ENCODE assay signal across 26 cellular contexts in the genomic region with DNA sequence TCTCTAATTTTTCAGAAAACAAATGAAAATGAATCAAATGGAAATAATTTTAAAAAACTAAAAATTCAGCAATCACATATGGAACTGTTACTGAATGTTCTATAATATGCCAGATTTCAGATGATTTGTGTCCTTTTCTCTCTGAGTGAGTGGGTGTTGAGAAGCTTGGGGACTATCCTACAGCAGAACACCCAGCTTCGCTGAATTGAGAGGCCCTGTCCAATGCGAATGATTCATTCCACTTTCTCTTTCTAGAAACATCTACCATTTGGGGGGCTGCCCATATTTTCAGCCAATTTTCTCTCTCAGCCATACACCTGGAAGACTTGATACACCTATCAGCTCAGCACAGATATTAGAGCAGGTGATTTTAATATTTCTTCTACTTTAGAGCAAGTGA.
"Had no signal": no experiment of that assay in that cellular context is flagged by ENCODE, and none has a peak within 500 bp of the region (broad histone marks: within the 10 kb centered on the region; RNA-seq: fewer than 3 reads in every experiment).

No MANE protein-coding gene starts in this region.

- H3K27me3 Mint-ChIP-seq: naive B cell; stimulated activated naive B cell treated with anti-CD40 and anti-IgM and Interleukin-4, amounts not matched to agents 10 μg/mL and 1 μg/mL and 100 μg/mL, for 72 hours had no signal

- DNase-seq: dorsolateral prefrontal cortex; effector CD4-positive, alpha-beta T cell; endodermal cell; foreskin fibroblast; heart left ventricle; left cardiac atrium; left lung; mucosa of descending colon; naive B cell; nephron progenitor cell; nucleus accumbens; right cardiac atrium; sigmoid colon; spleen; stimulated activated CD4-positive, alpha-beta T cell treated with anti-CD3 and anti-CD28 coated beads, Interleukin-4, amount 100 ng/mL, for 4 hours; stimulated activated naive B cell treated with anti-CD40 and anti-IgM and Interleukin-4, amounts not matched to agents 10 μg/mL and 1 μg/mL and 100 μg/mL, for 72 hours; substantia nigra; upper lobe of left lung had no signal

- H3K4me3 Mint-ChIP-seq: endodermal cell; mesothelial cell of epicardium; naive B cell; nephron progenitor cell; stimulated activated naive B cell treated with anti-CD40 and anti-IgM and Interleukin-4, amounts not matched to agents 10 μg/mL and 1 μg/mL and 100 μg/mL, for 72 hours had no signal

- H3K4me1 Mint-ChIP-seq: naive B cell; stimulated activated naive B cell treated with anti-CD40 and anti-IgM and Interleukin-4, amounts not matched to agents 10 μg/mL and 1 μg/mL and 100 μg/mL, for 72 hours had no signal

- H3K27ac Mint-ChIP-seq: endodermal cell; mesothelial cell of epicardium; naive B cell; nephron progenitor cell; stimulated activated naive B cell treated with anti-CD40 and anti-IgM and Interleukin-4, amounts not matched to agents 10 μg/mL and 1 μg/mL and 100 μg/mL, for 72 hours had no signal

- H3K27ac ChIP-seq: epithelial cell of prostate, gastroesophageal sphincter, heart left ventricle, hepatocyte, left lung, prostate gland, sigmoid colon, spleen, thoracic aorta, tibial nerve, upper lobe of left lung had no signal

- H3K4me3 ChIP-seq: dorsolateral prefrontal cortex, gastroesophageal sphincter, heart left ventricle, hepatocyte, left lung, mucosa of descending colon, prostate gland, sigmoid colon, spleen, thoracic aorta, tibial nerve, upper lobe of left lung had no signal

- ATAC-seq: esophagus mucosa; gastroesophageal sphincter; heart left ventricle; left cardiac atrium; left lung; mucosa of descending colon; right cardiac atrium; stimulated activated naive B cell treated with anti-CD40 and anti-IgM and Interleukin-4, amounts not matched to agents 10 μg/mL and 1 μg/mL and 100 μg/mL, for 72 hours had no signal

- H3K36me3 Mint-ChIP-seq: naive B cell; stimulated activated naive B cell treated with anti-CD40 and anti-IgM and Interleukin-4, amounts not matched to agents 10 μg/mL and 1 μg/mL and 100 μg/mL, for 72 hours had no signal

- H3K27me3 ChIP-seq: dorsolateral prefrontal cortex, gastroesophageal sphincter, heart left ventricle, hepatocyte, left lung, sigmoid colon, spleen, tibial nerve, upper lobe of left lung had no signal

- H3K9me3 Mint-ChIP-seq: endodermal cell had no signal
